ENCODE assay signal across 16 cellular contexts in genomic region chr3:7709383-7710082, GRCh38.
A peak's percentile ranks its signal among the peaks of the same experiment; 100 is the strongest.
DNase-seq lines count a peak whose midpoint lies in the region; TF ChIP-seq lines count a peak whose summit lies in the region.
"Had no signal": no experiment of that assay in that cellular context is flagged by ENCODE, and none has a peak within 500 bp of the region (broad histone marks: within the 10 kb centered on the region; RNA-seq: fewer than 3 reads in every experiment).

No MANE protein-coding gene starts in this region.

- H3K4me3 Mint-ChIP-seq in Calu3 (ENCODE audit: low read depth, unreplicated experiment) = no peak overlapping the region
- H3K4me3 Mint-ChIP-seq: CD8-positive, alpha-beta memory T cell had no signal

- H3K36me3 Mint-ChIP-seq in Calu3 (ENCODE audit: insufficient read depth, unreplicated experiment) = peaks cover 4% of the 10 kb centered on the region
- H3K36me3 Mint-ChIP-seq: CD8-positive, alpha-beta memory T cell had no signal

- no peaks in the 10 kb centered on the region for H3K36me3 ChIP-seq in tibial nerve
- no peaks in the 10 kb centered on the region for H3K36me3 ChIP-seq in MG63
- H3K36me3 ChIP-seq: BLaER1 treated with 17β-estradiol and CSF1 and Interleukin-3, amounts not matched to agents 10 nM and 100 nM had no signal

- no peak overlapping the region for H3K27ac ChIP-seq in tibial nerve

- no peaks in the 10 kb centered on the region for H3K27me3 Mint-ChIP-seq in Calu3 (ENCODE audit: unreplicated experiment)
- H3K27me3 Mint-ChIP-seq: CD8-positive, alpha-beta memory T cell had no signal

- CTCF ChIA-PET in Calu3 (lab: Charles Lee) = no interaction called here

- no peak overlapping the region for H3K27ac Mint-ChIP-seq in Calu3 (ENCODE audit: unreplicated experiment)
- H3K27ac Mint-ChIP-seq: CD8-positive, alpha-beta memory T cell had no signal

- H3K4me3 ChIP-seq in choroid plexus epithelial cell (ENCODE audit: low read depth, low read length) = no peak overlapping the region
- no peak overlapping the region for H3K4me3 ChIP-seq in tibial nerve
- H3K4me3 ChIP-seq in MG63 = no peak overlapping the region
- H3K4me3 ChIP-seq: BLaER1 treated with 17β-estradiol and CSF1 and Interleukin-3, amounts not matched to agents 10 nM and 100 nM; K562 had no signal

- H3K4me1 ChIP-seq in tibial nerve = no peaks in the 10 kb centered on the region

- no TSS peak for BruUV-seq in Calu3 (replicated peaks; lab: Mats Ljungman, UMichigan)

- no peaks in the 10 kb centered on the region for H3K27me3 ChIP-seq in tibial nerve
- no peaks in the 10 kb centered on the region for H3K27me3 ChIP-seq in MG63
- H3K27me3 ChIP-seq: BLaER1 treated with 17β-estradiol and CSF1 and Interleukin-3, amounts not matched to agents 10 nM and 100 nM had no signal

- H3K9me3 Mint-ChIP-seq in Calu3 (ENCODE audit: low read depth, unreplicated experiment) = peaks cover 4% of the 10 kb centered on the region

- DNase-seq in HT1080 (ENCODE audit: low read depth) = peak; percentile 11
- peak; percentile 27 for DNase-seq in OCI-M1 (lab: John Stamatoyannopoulos, UW)
- peak; percentile 7 for DNase-seq in choroid plexus epithelial cell (ENCODE audit: low read depth)
- DNase-seq in kidney tubule cell (ENCODE audit: low spot score) = peak; percentile 17
- no peak for DNase-seq in stimulated activated CD8-positive, alpha-beta memory T cell treated with anti-CD3 and anti-CD28 coated beads, Interleukin-4, amount 100 ng/mL, for 48 hours
- no peak for DNase-seq in tibial nerve (ENCODE audit: low spot score in 2 of 2)
- no peak for DNase-seq in Calu3
- DNase-seq in MG63 = no peak
- DNase-seq: CD8-positive, alpha-beta memory T cell; DMS79; NCI-H2029 treated with DMSO at 0.1 percent for 48 hours; NCI-H2171 treated with DMSO at 0.1 percent for 48 hours; NCI-H446 treated with DMSO at 0.1 percent for 48 hours; NK-92 treated with Interleukin-12 subunit alpha and Interleukin-12 subunit beta, amount 100 ng/mL, for 24 hours had no signal

- 58 to 59% methylated on average over 5 of the region's 5 CpGs for WGBS in tibial nerve, 2 donors

- H3K9me3 ChIP-seq in tibial nerve (no peaks in the 10 kb centered on the region), MG63 (no peaks in the 10 kb centered on the region)

- intact Hi-C loops in Calu3 (cut with micrococcal nuclease; ENCODE audit: unreplicated experiment) = no loop called here

- peaks cover 8% of the 10 kb centered on the region for H3K4me1 Mint-ChIP-seq in Calu3 (ENCODE audit: low read depth, unreplicated experiment)
- H3K4me1 Mint-ChIP-seq: CD8-positive, alpha-beta memory T cell had no signal

- TF ChIP-seq EP300 in tibial nerve (IDR thresholded peaks at IDR 0.05) = no peak

- no peak for TF ChIP-seq CTCF in choroid plexus epithelial cell (conservative IDR thresholded peaks at IDR 0.05; ENCODE audit: low read depth, low read length)
- TF ChIP-seq CTCF in tibial nerve (IDR thresholded peaks at IDR 0.05) = no peak
- TF ChIP-seq CTCF in Calu3 (IDR thresholded peaks at IDR 0.05; ENCODE audit: unreplicated experiment) = no peak

- no peak for TF ChIP-seq POLR2A in tibial nerve (IDR thresholded peaks at IDR 0.05)

Comparison
In these comparisons a context has a peak if more than half of its experiments do, and no peak if none do; other contexts are left out.
1. DNase-seq: peak in HT1080 (single experiment), OCI-M1 (single experiment), choroid plexus epithelial cell (single experiment) and kidney tubule cell (single experiment); none in stimulated activated CD8-positive, alpha-beta memory T cell treated with anti-CD3 and anti-CD28 coated beads, Interleukin-4, amount 100 ng/mL, for 48 hours (single experiment), tibial nerve (0 of 2), Calu3 (single experiment) and MG63 (single experiment).